ENCODE assay signal across 1 cellular context in the genomic region with DNA sequence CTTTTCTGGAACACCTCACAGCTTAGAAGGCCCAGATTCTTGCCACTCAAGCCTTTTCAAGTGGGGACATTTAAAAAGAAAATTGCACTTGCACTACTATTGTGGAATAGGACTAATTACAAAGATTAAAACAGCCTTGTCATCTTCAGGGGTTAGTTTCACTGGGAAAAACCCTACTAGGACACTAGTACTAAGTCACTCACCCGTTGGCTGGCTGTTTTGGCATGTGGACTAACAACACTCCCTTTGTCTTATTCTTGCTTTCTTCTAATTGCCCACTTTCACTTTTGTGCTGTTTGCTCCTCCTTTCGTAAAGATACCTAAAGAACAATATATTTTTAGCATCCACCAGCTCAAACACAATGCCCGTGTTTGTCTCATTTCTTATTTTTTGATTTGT.
TF ChIP-seq lines count a peak whose summit lies in the region.

No MANE protein-coding gene starts in this region.

TF ChIP-seq in GM12878, 131 proteins besides CTCF, POLR2A, EP300 and RAD21 (continued from another document):
- TF ChIP-seq ZBTB4 (CRISPR knock-in tag; IDR thresholded peaks at IDR 0.05) (no peak), KAT2A (conservative IDR thresholded peaks at IDR 0.05; ENCODE audit: control insufficient read depth, low read depth, low read length) (no peak)
